Comparison of ENCODE assay signal across 8 cellular contexts in the genomic region with DNA sequence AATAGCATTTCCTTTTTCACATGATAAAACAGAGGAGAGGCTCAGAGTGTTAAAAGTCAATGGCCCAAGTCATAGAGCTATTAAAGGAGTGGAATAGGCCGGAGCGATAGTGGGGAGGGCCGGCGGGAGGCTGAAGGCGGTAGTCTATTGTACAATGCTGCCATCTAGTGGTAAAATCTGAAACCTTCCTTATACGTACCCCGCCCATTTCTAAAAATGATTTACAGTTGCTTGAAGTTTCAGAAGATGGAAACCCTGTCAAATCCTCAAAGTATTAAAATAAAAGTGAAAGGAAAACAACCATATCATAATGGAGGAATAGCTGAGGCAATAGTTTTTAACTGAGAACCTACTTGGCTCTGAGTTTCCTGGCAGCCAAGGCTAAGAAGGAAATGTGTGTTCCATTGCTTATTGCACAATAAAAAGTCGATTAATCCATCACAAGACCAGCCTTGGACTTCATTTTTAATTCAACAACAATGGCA.
A peak's percentile ranks its signal among the peaks of the same experiment; 100 is the strongest.
DNase-seq lines count a peak whose midpoint lies in the region; ATAC-seq, FAIRE-seq and TF ChIP-seq lines count a peak whose summit lies in the region.

No MANE protein-coding gene starts in this region.

- TF ChIP-seq CTCF in D721Med (IDR thresholded peaks at IDR 0.05; ENCODE audit: insufficient read depth, missing control alignments), result peak; percentile 68
- peak; percentile 52 for TF ChIP-seq CTCF in WERI-Rb-1 (IDR thresholded peaks at IDR 0.05; ENCODE audit: low read depth, low read length)

- H3K27ac ChIP-seq in WERI-Rb-1, result no peak overlapping the region

- H3K4me1 Mint-ChIP-seq in naive thymus-derived CD8-positive, alpha-beta T cell, result peaks cover 6 to 20% (median 8%) of the 10 kb centered on the region in 4 donors

- ATAC-seq in GM19035 (IDR thresholded peaks at IDR 0.05; ENCODE audit: unreplicated experiment) (peak; percentile 71), HG03060 (IDR thresholded peaks at IDR 0.05; ENCODE audit: low read depth, unreplicated experiment) (peak; percentile 43), esophagus mucosa (peak; percentile 89)
- peak; percentile 73 to 78 for ATAC-seq in naive thymus-derived CD8-positive, alpha-beta T cell

- H3K36me3 ChIP-seq in WERI-Rb-1, result no peaks in the 10 kb centered on the region

- POLR2A ChIA-PET in naive thymus-derived CD8-positive, alpha-beta T cell (lab: Charles Lee), result interaction anchor here (0.5 kb wide), 1 partner anchor 274 kb away, joined by 3 read pairs; no protein-coding TSS in a partner anchor

- H3K9me3 Mint-ChIP-seq in naive thymus-derived CD8-positive, alpha-beta T cell, result no peaks in the 10 kb centered on the region

- no peaks in the 10 kb centered on the region for H3K27me3 ChIP-seq in WERI-Rb-1 (ENCODE audit: insufficient read depth, low read depth, severe bottlenecking)

- peak overlapping the region in 4 of 10 donors; percentile 12 to 43 (median 27) for H3K4me3 Mint-ChIP-seq in naive thymus-derived CD8-positive, alpha-beta T cell

- no peak for FAIRE-seq in D721Med (lab: Jason Lieb, UNC)

- H3K9me3 ChIP-seq in WERI-Rb-1 (ENCODE audit: severe bottlenecking), result no peaks in the 10 kb centered on the region

- no peak overlapping the region for H3K4me3 ChIP-seq in WERI-Rb-1 (ENCODE audit: low read depth, low read length)

- H3K27ac Mint-ChIP-seq in naive thymus-derived CD8-positive, alpha-beta T cell, result no peak overlapping the region

- DNase-seq in D721Med (ENCODE audit: insufficient read length, low spot score) (peak; percentile 35), NCI-H2029 treated with DMSO at 0.1 percent for 48 hours (lab: John Stamatoyannopoulos, UW) (peak; percentile 82), WERI-Rb-1 (peak; percentile 50), ecto neural progenitor cell (ENCODE audit: low spot score) (no peak)
- peak in 7 of 10 donors; percentile 10 to 70 (median 36) for DNase-seq in naive thymus-derived CD8-positive, alpha-beta T cell

- no peaks in the 10 kb centered on the region for H3K36me3 Mint-ChIP-seq in naive thymus-derived CD8-positive, alpha-beta T cell

- H3K27me3 Mint-ChIP-seq in naive thymus-derived CD8-positive, alpha-beta T cell, result peaks cover 10 to 26% (median 23%) of the 10 kb centered on the region in 5 donors
